Comparison of ENCODE assay signal across 25 cellular contexts in the genomic region with DNA sequence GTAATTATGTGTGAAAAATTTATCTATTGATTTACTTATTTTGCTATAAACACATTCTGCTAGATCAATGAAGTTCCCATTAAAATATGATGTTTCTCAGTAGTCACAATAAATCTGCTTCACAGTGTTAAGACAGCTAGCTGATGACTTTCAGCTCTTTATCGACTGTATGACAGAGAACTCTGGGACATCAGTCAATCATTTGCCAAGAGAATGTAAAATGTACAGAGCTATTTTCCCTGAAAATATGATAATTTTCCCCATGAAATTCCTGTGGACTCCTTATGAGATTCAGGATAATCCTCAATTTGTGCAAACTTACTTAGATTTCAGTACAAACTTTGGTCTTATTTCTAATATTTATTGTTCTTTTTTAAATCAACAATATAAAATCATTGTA.
"Had no signal": no experiment of that assay in that cellular context is flagged by ENCODE, and none has a peak within 500 bp of the region (broad histone marks: within the 10 kb centered on the region; RNA-seq: fewer than 3 reads in every experiment).

No MANE protein-coding gene starts in this region.

- H3K27me3 ChIP-seq: colonic mucosa, esophagus squamous epithelium, gastroesophageal sphincter, heart left ventricle, hepatocyte had no signal

- H3K27me3 Mint-ChIP-seq: dendritic cell treated with granulocyte-macrophage colony-stimulating factor and Interleukin-4, amounts not matched to agents 40 ng/mL and 50 ng/mL, for 4 days; effector memory CD8-positive, alpha-beta T cell; naive B cell had no signal

- H3K79me2 ChIP-seq: hepatocyte had no signal

- H3K36me3 Mint-ChIP-seq: mesothelial cell of epicardium, naive B cell had no signal

- H3K36me3 ChIP-seq: colonic mucosa, esophagus squamous epithelium, gastroesophageal sphincter, heart left ventricle, lower lobe of right lung had no signal

- H3K27ac ChIP-seq: colonic mucosa, epithelial cell of prostate, esophagus squamous epithelium, gastroesophageal sphincter, heart left ventricle, hepatocyte, lower lobe of right lung had no signal

- FAIRE-seq: endometrium, kidney had no signal

- H3K4me1 ChIP-seq: colonic mucosa, esophagus squamous epithelium, gastroesophageal sphincter, heart left ventricle, lower lobe of right lung had no signal

- H3K9me3 ChIP-seq: colonic mucosa, esophagus squamous epithelium, gastroesophageal sphincter, lower lobe of right lung, mucosa of descending colon had no signal

- DNase-seq: colonic mucosa; cortex of kidney; effector CD8-positive, alpha-beta T cell; effector memory CD8-positive, alpha-beta T cell; endodermal cell; erythroblast; esophagus squamous epithelium; foreskin fibroblast; heart left ventricle; hypothalamus; immature natural killer cell; islet precursor cell; kidney; kidney glomerular epithelial cell; left colon; left ventricle myocardium superior; lower lobe of right lung; mucosa of descending colon; naive B cell had no signal

- H3K4me3 ChIP-seq: colonic mucosa, esophagus squamous epithelium, gastroesophageal sphincter, heart left ventricle, hepatocyte, lower lobe of right lung, mucosa of descending colon had no signal

- H2AFZ ChIP-seq: hepatocyte had no signal

- H3K4me2 ChIP-seq: hepatocyte had no signal

- H3K27ac Mint-ChIP-seq: dendritic cell treated with granulocyte-macrophage colony-stimulating factor and Interleukin-4, amounts not matched to agents 40 ng/mL and 50 ng/mL, for 4 days; effector memory CD8-positive, alpha-beta T cell; endodermal cell; immature natural killer cell; mesothelial cell of epicardium; naive B cell had no signal

- H3K4me3 Mint-ChIP-seq: dendritic cell treated with granulocyte-macrophage colony-stimulating factor and Interleukin-4, amounts not matched to agents 40 ng/mL and 50 ng/mL, for 4 days; effector memory CD8-positive, alpha-beta T cell; endodermal cell; immature natural killer cell; mesothelial cell of epicardium; naive B cell had no signal

- H3K4me1 Mint-ChIP-seq: endodermal cell, immature natural killer cell, naive B cell had no signal
